35 cellular contexts compared by ENCODE assay signal in genomic region chr2:26948800-26949199, GRCh38.
"Had no signal": no experiment of that assay in that cellular context is flagged by ENCODE, and none has a peak within 500 bp of the region (broad histone marks: within the 10 kb centered on the region; RNA-seq: fewer than 3 reads in every experiment).

No MANE protein-coding gene starts in this region.

- H3K27me3 ChIP-seq: MG63 had no signal

- H3K4me3 ChIP-seq: MG63 had no signal

- H3K36me3 ChIP-seq: MG63 had no signal

- H3K9me3 ChIP-seq: MG63 had no signal

- DNase-seq: Kasumi-1, MG63, MM.1S, MV-4-11, NCI-H1048, NCI-H1092, NCI-H1092 treated with DMSO at 0.1 percent for 48 hours, NCI-H1105, NCI-H1105 treated with DMSO at 0.1 percent for 48 hours, NCI-H1417, NCI-H1417 treated with DMSO at 0.1 percent for 48 hours, NCI-H1436, NCI-H1436 treated with DMSO at 0.1 percent for 48 hours, NCI-H146, NCI-H1694, NCI-H1694 treated with DMSO at 0.1 percent for 48 hours, NCI-H187, NCI-H187 treated with DMSO at 0.1 percent for 48 hours, NCI-H1930, NCI-H2029, NCI-H2029 treated with DMSO at 0.1 percent for 48 hours, NCI-H2081, NCI-H2081 treated with DMSO at 0.1 percent for 48 hours, NCI-H2107, NCI-H2171, NCI-H2171 treated with DMSO at 0.1 percent for 48 hours, NCI-H2227 treated with DMSO at 0.1 percent for 48 hours, NCI-H226, NCI-H345, NCI-H446, NCI-H446 treated with DMSO at 0.1 percent for 48 hours, NCI-H510A, NCI-H510A treated with DMSO at 0.1 percent for 48 hours, NCI-H524, NCI-H524 treated with DMSO at 0.1 percent for 48 hours had no signal
